ENCODE assay signal across 8 cellular contexts in the genomic region with DNA sequence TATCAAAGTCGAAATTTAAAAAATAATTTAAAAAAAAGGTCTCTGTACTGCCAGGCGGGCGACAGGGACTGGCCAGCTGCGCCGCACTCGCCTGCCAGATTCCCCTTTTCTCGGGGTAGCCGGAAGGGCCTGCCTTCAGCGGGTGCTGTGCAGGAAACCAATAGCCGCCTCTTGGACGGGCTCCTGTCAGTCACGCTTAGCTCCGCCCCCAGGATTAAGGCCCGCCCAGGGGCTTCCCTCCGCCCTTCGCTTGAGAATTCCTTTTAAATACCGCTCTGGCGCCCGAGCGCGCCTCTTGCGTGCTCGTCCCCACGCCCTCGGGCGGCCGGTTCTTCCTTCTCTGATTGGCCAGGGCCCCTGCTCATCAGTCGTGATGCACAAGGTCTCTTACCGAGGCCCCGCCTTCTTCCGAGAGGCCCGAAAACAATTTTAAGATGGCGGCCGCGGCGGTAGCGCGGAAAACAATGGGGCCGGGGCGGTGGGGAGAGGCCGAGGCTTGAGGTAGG. TPM values are rescaled to one million over a fixed set of nuclear protein-coding genes. Genes with fewer than 3 reads are reported as not detected.
DNase-seq lines count a peak whose midpoint lies in the region; ATAC-seq and TF ChIP-seq lines count a peak whose summit lies in the region.

Gene MAML1 (plus strand): TSS at position 411 of the 506 bp plus-strand sequence. CDS start 291 bp downstream, outside the sequence.

- under 1% methylated on average over 41 of the region's 41 CpGs for WGBS in prostate gland
- under 1% methylated on average over 41 of the region's 41 CpGs for WGBS in urinary bladder

- H3K4me1 ChIP-seq in left ventricle myocardium inferior (peaks cover 55% of the 10 kb centered on the region), prostate gland (replicated peaks) (no peaks in the 10 kb centered on the region), urinary bladder (ENCODE audit: insufficient read depth) (no peaks in the 10 kb centered on the region)

- H3K27me3 ChIP-seq in left ventricle myocardium inferior (ENCODE audit: low read depth) (no peaks in the 10 kb centered on the region), prostate gland (replicated peaks; ENCODE audit: insufficient read depth) (no peaks in the 10 kb centered on the region)

- DNase-seq in NCI-H187 (lab: John Stamatoyannopoulos, UW) (peak; percentile 97 to 98), T-helper 2 cell (peak; percentile 95 to 100 (median 99)), left ventricle myocardium inferior (peak; percentile 100), prostate gland (ENCODE audit: low spot score) (peak; percentile 100)

- peak; percentile 96 for ATAC-seq in GM18498 (IDR thresholded peaks at IDR 0.05; ENCODE audit: unreplicated experiment)
- ATAC-seq in HG02938 (IDR thresholded peaks at IDR 0.05; ENCODE audit: unreplicated experiment), result peak; percentile 97

- intact Hi-C loops in left ventricle myocardium inferior (cut with micrococcal nuclease) (no loop called here), prostate gland (cut with DNase I) (loop anchor here (2.0 kb wide), 2 partner anchors 34 to 54 kb away; partner anchors contain the start of gene CANX)

- peak within 1 kb of the TSS; percentile 84 for H3K4me3 ChIP-seq in left ventricle myocardium inferior
- peak within 1 kb of the TSS; percentile 92 to 99 for H3K4me3 ChIP-seq in prostate gland
- peak within 1 kb of the TSS; percentile 99 for H3K4me3 ChIP-seq in urinary bladder (ENCODE audit: low read depth, low read length)

- peak; percentile 93 for TF ChIP-seq POLR2A in prostate gland (IDR thresholded peaks at IDR 0.05)

- H3K9me3 ChIP-seq in left ventricle myocardium inferior (replicated peaks), result no peaks in the 10 kb centered on the region
- no peaks in the 10 kb centered on the region for H3K9me3 ChIP-seq in prostate gland

- TF ChIP-seq CTCF in left ventricle myocardium inferior (IDR thresholded peaks at IDR 0.05; ENCODE audit: borderline replicate concordance) (no peak), prostate gland (IDR thresholded peaks at IDR 0.05) (peak in 1 of 4 experiments; percentile 8)

- H3K36me3 ChIP-seq in left ventricle myocardium inferior (peaks cover 36% of the 10 kb centered on the region), prostate gland (peaks cover 0 to 6% of the 10 kb centered on the region in 2 donors), urinary bladder (ENCODE audit: insufficient read depth) (peaks cover 3% of the 10 kb centered on the region)

- peak within 1 kb of the TSS; percentile 84 for H3K27ac ChIP-seq in angular gyrus (ENCODE audit: low read depth, low read length)
- peak within 1 kb of the TSS; percentile 96 for H3K27ac ChIP-seq in left ventricle myocardium inferior (replicated peaks)
- peak within 1 kb of the TSS; percentile 92 to 97 for H3K27ac ChIP-seq in prostate gland
- H3K27ac ChIP-seq in urinary bladder (ENCODE audit: low read depth), result peak within 1 kb of the TSS; percentile 97

RNA-seq across cellular contexts. Expression of gene MAML1, which starts in this region (rescaled TPM):
- total RNA-seq in left ventricle myocardium inferior (11.8 TPM), prostate gland (10 to 100 TPM; 33.9 to 54.7 TPM), urinary bladder (14.4 TPM)
- 19.8 TPM for polyA plus RNA-seq in urinary bladder

Comparison
In these comparisons a context has a peak if more than half of its experiments do, and no peak if none do; other contexts are left out.
1. Peak in every context shown above with its lines: DNase-seq, ATAC-seq, H3K4me3 ChIP-seq and H3K27ac ChIP-seq.